Comparison of ENCODE assay signal across 2 cellular contexts in genomic region chr10:91082447-91082846, GRCh38.
TF ChIP-seq lines count a peak whose summit lies in the region.

No MANE protein-coding gene starts in this region.

TF ChIP-seq in GM23338, 12 proteins besides CTCF, POLR2A, EP300 and RAD21 (continued from another document):
- no peak for TF ChIP-seq ETS1 (IDR thresholded peaks at IDR 0.05)
- no peak for TF ChIP-seq ZNF462 (CRISPR knock-in tag; IDR thresholded peaks at IDR 0.05)
- no peak for TF ChIP-seq REST (IDR thresholded peaks at IDR 0.05; ENCODE audit: unreplicated experiment)
- no peak for TF ChIP-seq POLR2AphosphoS5 (IDR thresholded peaks at IDR 0.05; ENCODE audit: low read depth)
- no peak for TF ChIP-seq JUNB (IDR thresholded peaks at IDR 0.05; ENCODE audit: unreplicated experiment)
- TF ChIP-seq ZNF114 (CRISPR knock-in tag; IDR thresholded peaks at IDR 0.05): no peak
- no peak for TF ChIP-seq EZH2phosphoT487 (IDR thresholded peaks at IDR 0.05; ENCODE audit: unreplicated experiment)
- TF ChIP-seq EZH2 (IDR thresholded peaks at IDR 0.05; ENCODE audit: low read depth, unreplicated experiment): no peak
- no peak for TF ChIP-seq NANOG (IDR thresholded peaks at IDR 0.05; ENCODE audit: borderline replicate concordance)
- TF ChIP-seq CREB1 (CRISPR knock-in tag; IDR thresholded peaks at IDR 0.05; ENCODE audit: low read depth): no peak

TF ChIP-seq in K562, 482 proteins besides CTCF, POLR2A, EP300 and RAD21:
- TF ChIP-seq ARID3A (IDR thresholded peaks at IDR 0.05; ENCODE audit: borderline replicate concordance, low read depth, low read length): no peak
- no peak for TF ChIP-seq DIDO1 (tag; IDR thresholded peaks at IDR 0.05; ENCODE audit: low read depth)
- TF ChIP-seq CHD2 (IDR thresholded peaks at IDR 0.05; ENCODE audit: low read depth, low read length): peak; percentile 43; the same call in 1 of the 2 replicates
- no peak for TF ChIP-seq PHB (CRISPR knock-in tag; IDR thresholded peaks at IDR 0.05)
- TF ChIP-seq CBFA2T3 (IDR thresholded peaks at IDR 0.05): peak; percentile 58
- TF ChIP-seq TRIM24 (IDR thresholded peaks at IDR 0.05): peak in 1 of 2 experiments; percentile 15; a peak in 1 of 4 replicates
